ENCODE assay signal across 12 cellular contexts in the genomic region with DNA sequence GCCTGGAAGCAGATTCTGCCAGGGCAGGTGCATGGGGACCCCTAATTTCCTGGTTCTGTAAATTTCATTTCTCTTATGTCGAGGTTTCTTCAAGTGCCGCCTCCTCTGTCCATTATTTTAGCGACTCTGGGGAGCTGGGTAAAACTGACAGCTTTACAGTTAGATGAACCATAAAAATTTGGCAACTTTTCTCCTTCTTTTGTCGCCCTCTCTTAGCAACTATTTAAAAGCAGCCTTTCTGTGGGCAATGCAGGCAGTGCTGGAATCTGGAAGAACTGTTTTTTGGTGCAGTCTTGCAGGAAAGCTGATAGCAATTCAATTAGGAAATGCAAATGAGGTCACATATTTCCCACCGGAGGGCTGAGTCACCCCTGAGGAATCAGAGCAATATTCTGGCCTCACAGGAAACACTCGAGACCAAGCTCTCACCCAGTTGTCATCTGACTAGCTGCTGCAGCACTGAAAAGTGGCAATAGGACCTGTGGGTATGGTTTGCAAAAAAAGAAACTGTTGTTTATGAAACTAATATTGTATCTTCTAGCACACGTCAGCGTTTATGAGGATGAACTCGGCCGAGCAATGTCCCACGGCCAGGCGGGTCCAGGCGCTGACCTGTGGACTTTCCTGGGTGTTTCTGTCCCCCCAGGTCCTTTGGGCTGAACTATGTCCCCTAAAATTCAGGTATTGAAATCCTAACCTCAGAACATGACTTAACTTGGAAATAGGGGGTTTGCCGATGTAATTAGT.
DNase-seq lines count a peak whose midpoint lies in the region; TF ChIP-seq lines count a peak whose summit lies in the region.
"Had no signal": no experiment of that assay in that cellular context is flagged by ENCODE, and none has a peak within 500 bp of the region (broad histone marks: within the 10 kb centered on the region; RNA-seq: fewer than 3 reads in every experiment).

No MANE protein-coding gene starts in this region.

- in situ Hi-C loops in astrocyte of the spinal cord (cut with HindIII; ENCODE audit: low sequenced_read_pairs), result no loop called here

- TF ChIP-seq CTCF in astrocyte of the spinal cord (IDR thresholded peaks at IDR 0.05; ENCODE audit: low read depth, low read length), result no peak

- peak; percentile 1 for DNase-seq in NCI-H2171 treated with DMSO at 0.1 percent for 48 hours (lab: John Stamatoyannopoulos, UW)
- DNase-seq in NCI-H2171 (lab: John Stamatoyannopoulos, UW), result no peak
- peak; percentile 56 for DNase-seq in astrocyte of the spinal cord (ENCODE audit: low read depth, low spot score)
- peak; percentile 34 for DNase-seq in inferior parietal cortex (ENCODE audit: extremely low spot score)
- DNase-seq in DMS53 (lab: John Stamatoyannopoulos, UW), result no peak
- no peak for DNase-seq in activated T-cell treated with anti-CD3 and anti-CD28 coated beads, Interleukin-2, amount 50 U/mL, for 48 hours
- DNase-seq in activated CD8-positive, alpha-beta memory T cell treated with anti-CD3 and anti-CD28 coated beads for 24 hours, result no peak
- DNase-seq in activated gamma-delta T cell treated with Interleukin-2 at 50 U/mL for 16 hours, result no peak
- DNase-seq: activated CD4-positive, CD25-positive, alpha-beta regulatory T cell; activated gamma-delta T cell; NCI-H2029 had no signal

- no peak overlapping the region for H3K4me3 ChIP-seq in astrocyte of the spinal cord (ENCODE audit: low read depth, low read length)
- H3K4me3 ChIP-seq: Peyer's patch had no signal

Comparison
In these comparisons a context has a peak if more than half of its experiments do, and no peak if none do; other contexts are left out.
1. DNase-seq: peak in NCI-H2171 treated with DMSO at 0.1 percent for 48 hours (single experiment), astrocyte of the spinal cord (single experiment) and inferior parietal cortex (single experiment); none in NCI-H2171 (single experiment), DMS53 (single experiment), activated T-cell treated with anti-CD3 and anti-CD28 coated beads, Interleukin-2, amount 50 U/mL, for 48 hours (0 of 2), activated CD8-positive, alpha-beta memory T cell treated with anti-CD3 and anti-CD28 coated beads for 24 hours (single experiment) and activated gamma-delta T cell treated with Interleukin-2 at 50 U/mL for 16 hours (single experiment).